8 cellular contexts compared by ENCODE assay signal in the genomic region with DNA sequence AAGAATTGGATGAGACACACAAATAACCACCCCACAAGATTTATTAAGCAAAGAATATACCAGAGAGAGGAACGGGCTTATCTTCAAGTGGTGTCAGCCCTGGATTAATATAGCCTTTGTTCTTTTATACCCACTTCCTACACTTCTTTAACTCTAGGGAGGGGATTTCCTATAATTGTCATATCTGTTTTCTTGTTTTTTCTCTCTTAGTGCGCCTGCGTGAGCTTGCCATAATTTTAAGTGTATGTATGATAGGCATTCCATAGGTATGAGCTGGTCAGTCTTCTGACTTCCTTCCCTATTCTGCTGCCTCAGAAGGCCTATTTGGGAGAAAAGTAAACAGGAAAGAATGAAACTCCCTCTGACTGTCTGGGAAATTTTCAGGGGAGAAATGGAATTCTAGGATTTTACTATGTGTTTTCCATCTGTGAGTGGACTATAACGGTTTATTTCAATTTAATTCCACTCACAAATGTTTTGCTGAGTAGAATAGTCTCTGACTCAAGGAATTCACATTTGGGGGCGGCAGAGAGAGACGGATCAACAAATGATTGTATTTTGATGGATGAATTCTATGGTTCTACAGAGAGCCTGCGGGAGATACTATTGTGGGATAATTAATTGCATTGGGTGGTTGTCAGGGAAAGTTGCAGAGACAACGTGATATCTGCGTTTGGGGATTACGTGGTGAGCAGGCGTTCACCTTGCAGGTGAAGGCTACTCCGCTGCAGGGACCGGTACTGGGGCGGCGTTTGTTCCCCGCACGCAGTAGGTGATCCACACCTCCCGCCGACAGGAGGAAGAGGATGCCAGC. TPM values are rescaled to one million over a fixed set of nuclear protein-coding genes. Genes with fewer than 3 reads are reported as not detected.
DNase-seq lines count a peak whose midpoint lies in the region; ATAC-seq and TF ChIP-seq lines count a peak whose summit lies in the region.

No MANE protein-coding gene starts in this region.

- H2BK15ac ChIP-seq in neuronal stem cell (ENCODE audit: low read length) = no peak overlapping the region

- H3K4me3 ChIP-seq in BLaER1 treated with 17β-estradiol and CSF1 and Interleukin-3, amounts not matched to agents 10 nM and 100 nM = peak overlapping the region; percentile 58 to 87 (median 76)
- H3K4me3 ChIP-seq in LNCaP clone FGC (ENCODE audit: low read depth, low read length) = peak overlapping the region; percentile 58
- peak overlapping the region; percentile 60 to 90 (median 86) for H3K4me3 ChIP-seq in esophagus squamous epithelium
- peak overlapping the region; percentile 66 to 74 for H3K4me3 ChIP-seq in neuronal stem cell (ENCODE audit: low read length in 2 of 2)

- no peaks in the 10 kb centered on the region for H4K20me1 ChIP-seq in BLaER1 treated with 17β-estradiol and CSF1 and Interleukin-3, amounts not matched to agents 10 nM and 100 nM

- peaks cover 35% of the 10 kb centered on the region for H3K4me1 Mint-ChIP-seq in activated CD4-positive, alpha-beta memory T cell treated with anti-CD3 and anti-CD28 coated beads for 36 hours (ENCODE audit: low read depth)

- H3K4me2 ChIP-seq in BLaER1 treated with 17β-estradiol and CSF1 and Interleukin-3, amounts not matched to agents 10 nM and 100 nM = peak overlapping the region; percentile 81 to 97 (median 90)
- H3K4me2 ChIP-seq in neuronal stem cell (ENCODE audit: insufficient read depth, low read length, poor library complexity, severe bottlenecking) = peak overlapping the region; percentile 59

- no peak overlapping the region for H3K23ac ChIP-seq in neuronal stem cell (ENCODE audit: low read depth, low read length, poor library complexity)

- POLR2A ChIA-PET in activated CD4-positive, alpha-beta memory T cell treated with anti-CD3 and anti-CD28 coated beads for 36 hours (lab: Charles Lee) = interaction anchor here (1.0 to 3.4 kb wide), 6 partner anchors 9 to 1030 kb away, joined by 3 to 25 read pairs (median 4); a partner anchor contains a TSS

- H3K36me3 ChIP-seq in BLaER1 treated with 17β-estradiol and CSF1 and Interleukin-3, amounts not matched to agents 10 nM and 100 nM = peaks cover 11 to 16% (median 12%) of the 10 kb centered on the region in 11 experiments
- H3K36me3 ChIP-seq in esophagus squamous epithelium = peaks cover 0 to 11% (median 0%) of the 10 kb centered on the region in 3 donors
- H3K36me3 ChIP-seq in neuronal stem cell (replicated peaks in 1 of 2; ENCODE audit: control insufficient read depth in 2 of 2, insufficient read depth in 2 of 2, low read length in 2 of 2) = peaks cover 1 to 14% of the 10 kb centered on the region in 2 donors

- H2BK12ac ChIP-seq in neuronal stem cell (ENCODE audit: low read length) = no peak overlapping the region

- TF ChIP-seq CTCF in LNCaP clone FGC (IDR thresholded peaks at IDR 0.05; ENCODE audit: control insufficient read depth, extremely low read depth, insufficient read depth) (no peak), esophagus squamous epithelium (IDR thresholded peaks at IDR 0.05) (no peak)

- no peak overlapping the region for H3K18ac ChIP-seq in neuronal stem cell (ENCODE audit: low read length)

- peak overlapping the region; percentile 93 to 99 (median 96) for H3K27ac ChIP-seq in BLaER1 treated with 17β-estradiol and CSF1 and Interleukin-3, amounts not matched to agents 10 nM and 100 nM
- peak overlapping the region; percentile 86 to 94 (median 90) for H3K27ac ChIP-seq in esophagus squamous epithelium
- no peak overlapping the region for H3K27ac ChIP-seq in neuronal stem cell (replicated peaks; ENCODE audit: low read length)

- no peaks in the 10 kb centered on the region for H3K27me3 ChIP-seq in BLaER1 treated with 17β-estradiol and CSF1 and Interleukin-3, amounts not matched to agents 10 nM and 100 nM
- H3K27me3 ChIP-seq in esophagus squamous epithelium = no peaks in the 10 kb centered on the region
- peaks cover 0 to 3% (median 0%) of the 10 kb centered on the region in 3 experiments for H3K27me3 ChIP-seq in neuronal stem cell (ENCODE audit: control insufficient read depth in 3 of 3, insufficient read depth in 3 of 3, low read depth in 1 of 3, low read length in 3 of 3)

- no peak overlapping the region for H2AK5ac ChIP-seq in neuronal stem cell (ENCODE audit: low read depth, low read length)

- no peak for TF ChIP-seq POLR2A in esophagus squamous epithelium (IDR thresholded peaks at IDR 0.05)

- H2AFZ ChIP-seq in neuronal stem cell (ENCODE audit: low read length) = peak overlapping the region; percentile 97

- H3K4me3 Mint-ChIP-seq in activated CD4-positive, alpha-beta memory T cell treated with anti-CD3 and anti-CD28 coated beads for 36 hours = peak overlapping the region; percentile 80

- no peak overlapping the region for H2BK120ac ChIP-seq in neuronal stem cell (ENCODE audit: low read depth, low read length)

- peak overlapping the region; percentile 91 for H3K27ac Mint-ChIP-seq in activated CD4-positive, alpha-beta memory T cell treated with anti-CD3 and anti-CD28 coated beads for 36 hours

- no peak overlapping the region for H2BK5ac ChIP-seq in neuronal stem cell (ENCODE audit: low read length)

- WGBS in esophagus squamous epithelium, 2 donors = 1 to 2% methylated on average over 15 to 19 of the region's 19 CpGs
- WGBS in neuronal stem cell (ENCODE audit: extremely low coverage in 2 of 2, insufficient read length in 2 of 2, insufficient replicate concordance in 1 of 2), 2 donors = no CpG with 5 or more reads among the region's 19 CpGs

- no peaks in the 10 kb centered on the region for H3K27me3 Mint-ChIP-seq in activated CD4-positive, alpha-beta memory T cell treated with anti-CD3 and anti-CD28 coated beads for 36 hours

- H3K9ac ChIP-seq in BLaER1 treated with 17β-estradiol and CSF1 and Interleukin-3, amounts not matched to agents 10 nM and 100 nM = peak overlapping the region; percentile 93 to 98 (median 96)
- H3K9ac ChIP-seq in neuronal stem cell (ENCODE audit: low read depth, low read length, poor library complexity) = no peak overlapping the region

- no peak overlapping the region for H4K8ac ChIP-seq in neuronal stem cell (ENCODE audit: low read depth, low read length)

- peak; percentile 10 for ATAC-seq in GM19463 (IDR thresholded peaks at IDR 0.05; ENCODE audit: unreplicated experiment)

- peaks cover 11% of the 10 kb centered on the region for H3K9me3 Mint-ChIP-seq in activated CD4-positive, alpha-beta memory T cell treated with anti-CD3 and anti-CD28 coated beads for 36 hours

- no peak overlapping the region for H3K4ac ChIP-seq in neuronal stem cell (ENCODE audit: low read length)

- peaks cover 0 to 6% (median 0%) of the 10 kb centered on the region in 11 experiments; a peak in 1 of 22 replicates for H3K9me3 ChIP-seq in BLaER1 treated with 17β-estradiol and CSF1 and Interleukin-3, amounts not matched to agents 10 nM and 100 nM (replicated peaks in 1 of 11)
- H3K9me3 ChIP-seq in esophagus squamous epithelium (no peaks in the 10 kb centered on the region), neuronal stem cell (replicated peaks in 1 of 2; ENCODE audit: control insufficient read depth in 2 of 2, insufficient read depth in 1 of 2, low read depth in 1 of 2, low read length in 2 of 2) (peaks cover 0 to 11% of the 10 kb centered on the region in 2 donors)

- no peak for DNase-seq in LNCaP clone FGC (ENCODE audit: low read depth)
- peak; percentile 56 for DNase-seq in activated CD4-positive, alpha-beta memory T cell treated with anti-CD3 and anti-CD28 coated beads for 36 hours
- no peak for DNase-seq in esophagus squamous epithelium (lab: John Stamatoyannopoulos, UW)
- DNase-seq in neuronal stem cell (ENCODE audit: low spot score) = no peak
- no peak for DNase-seq in retina
- DNase-seq in NCI-H82 (lab: John Stamatoyannopoulos, UW) = no peak

- peaks cover 18% of the 10 kb centered on the region for H3K36me3 Mint-ChIP-seq in activated CD4-positive, alpha-beta memory T cell treated with anti-CD3 and anti-CD28 coated beads for 36 hours

- intact Hi-C loops in activated CD4-positive, alpha-beta memory T cell treated with anti-CD3 and anti-CD28 coated beads for 36 hours (cut with micrococcal nuclease) = loop anchor here (1.0 to 10.0 kb wide), 14 partner anchors 41 to 1031 kb away; a partner anchor contains a TSS
- intact Hi-C loops in esophagus squamous epithelium (cut with DNase I) = no loop called here

- H3K14ac ChIP-seq in neuronal stem cell (ENCODE audit: low read length) = no peak overlapping the region

- CTCF ChIA-PET in activated CD4-positive, alpha-beta memory T cell treated with anti-CD3 and anti-CD28 coated beads for 36 hours (lab: Charles Lee) = interaction anchor here (0.5 to 2.9 kb wide), 26 partner anchors 10 to 763 kb away, joined by 3 to 17 read pairs (median 4); a partner anchor contains a TSS

- no peaks in the 10 kb centered on the region for H3K79me1 ChIP-seq in neuronal stem cell (ENCODE audit: low read depth, low read length)

- no peak overlapping the region for H4K91ac ChIP-seq in neuronal stem cell (ENCODE audit: low read depth, low read length, poor library complexity)

- H3K4me1 ChIP-seq in BLaER1 treated with 17β-estradiol and CSF1 and Interleukin-3, amounts not matched to agents 10 nM and 100 nM = peaks cover 33 to 65% (median 37%) of the 10 kb centered on the region in 10 experiments
- peaks cover 0 to 38% (median 26%) of the 10 kb centered on the region in 3 donors for H3K4me1 ChIP-seq in esophagus squamous epithelium
- peaks cover 2 to 4% of the 10 kb centered on the region in 2 donors for H3K4me1 ChIP-seq in neuronal stem cell (ENCODE audit: control insufficient read depth in 2 of 2, insufficient read depth in 1 of 2, low read depth in 1 of 2, low read length in 2 of 2)

RNA-seq across cellular contexts. Expression of a gene that starts 0.6 kb away (rescaled TPM):
- 10 to 100 TPM; 15.5 to 16.8 TPM for total RNA-seq in activated CD4-positive, alpha-beta memory T cell treated with anti-CD3 and anti-CD28 coated beads for 36 hours
- total RNA-seq in esophagus squamous epithelium = 1 to 10 TPM; 2.3 to 8.4 (median 5.2) TPM
- 10.4 TPM for polyA plus RNA-seq in neuronal stem cell (2013, experiment 1 of 2)
- 10.8 TPM for polyA plus RNA-seq in neuronal stem cell (2013, experiment 2 of 2)
